ENCODE assay signal across 17 cellular contexts in the genomic region with DNA sequence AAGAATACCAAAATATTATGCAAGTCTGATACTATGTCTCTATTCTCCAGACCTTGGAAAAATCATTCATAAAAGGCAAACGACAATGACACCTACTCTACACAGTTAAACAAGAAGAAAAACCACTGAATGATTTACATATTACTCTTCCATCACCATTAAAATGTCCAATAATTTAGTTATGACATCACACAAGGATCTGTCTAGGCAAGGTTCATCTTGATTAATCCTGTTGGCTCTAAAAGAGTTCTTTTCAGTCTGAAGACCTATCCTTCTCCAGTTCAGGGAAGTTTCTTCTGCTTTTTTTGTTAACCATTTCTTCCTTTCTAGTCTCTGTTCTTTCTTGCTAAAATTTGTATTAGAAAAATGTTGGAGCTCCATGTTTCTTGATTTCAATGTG.
DNase-seq lines count a peak whose midpoint lies in the region; ATAC-seq and TF ChIP-seq lines count a peak whose summit lies in the region.
"Had no signal": no experiment of that assay in that cellular context is flagged by ENCODE, and none has a peak within 500 bp of the region (broad histone marks: within the 10 kb centered on the region; RNA-seq: fewer than 3 reads in every experiment).

No MANE protein-coding gene starts in this region.

- H3K4me3 ChIP-seq in coronary artery = no peak overlapping the region
- H3K4me3 ChIP-seq: GM23248 had no signal

- POLR2A ChIA-PET in CD4-positive, alpha-beta T cell (lab: Charles Lee) = interaction anchor here (1.7 kb wide), 1 partner anchor 61 kb away, joined by 5 read pairs; no protein-coding TSS in a partner anchor
- POLR2A ChIA-PET in HEK293T (lab: Yijun Ruan, JAX) = no interaction called here

- TF ChIP-seq CTCF in CD4-positive, alpha-beta T cell (IDR thresholded peaks at IDR 0.05) = no peak
- TF ChIP-seq CTCF in foreskin keratinocyte (conservative IDR thresholded peaks at IDR 0.05) = no peak
- TF ChIP-seq CTCF in coronary artery (IDR thresholded peaks at IDR 0.05) = no peak

- no peak for ATAC-seq in CD4-positive, alpha-beta T cell (ENCODE audit: poor library complexity)
- ATAC-seq in central memory CD8-positive, alpha-beta T cell (replicated peaks; ENCODE audit: extremely low read depth, poor library complexity, severe bottlenecking) = no peak
- ATAC-seq in foreskin keratinocyte (no peak), GM19395 (IDR thresholded peaks at IDR 0.05; ENCODE audit: unreplicated experiment) (no peak)
- ATAC-seq: CD8-positive, alpha-beta T cell; HCT116; HepG2 had no signal

- intact Hi-C loops in CD4-positive, alpha-beta T cell (cut with DNase I, micrococcal nuclease) = no loop called here

- no peak overlapping the region for H3K27ac ChIP-seq in CD4-positive, alpha-beta T cell (ENCODE audit: low read depth, low read length)
- no peak overlapping the region for H3K27ac ChIP-seq in foreskin keratinocyte
- H3K27ac ChIP-seq in coronary artery = no peak overlapping the region
- H3K27ac ChIP-seq: C4-2B, GM23248 had no signal

- peaks cover 27% of the 10 kb centered on the region for H3K9me3 Mint-ChIP-seq in CD4-positive, alpha-beta T cell
- H3K9me3 Mint-ChIP-seq in central memory CD8-positive, alpha-beta T cell = peaks cover 12% of the 10 kb centered on the region

- H3K27me3 ChIP-seq in CD4-positive, alpha-beta T cell (ENCODE audit: control insufficient read depth, insufficient read depth, low read length) = no peaks in the 10 kb centered on the region
- no peaks in the 10 kb centered on the region for H3K27me3 ChIP-seq in foreskin keratinocyte
- H3K27me3 ChIP-seq: BE2C had no signal

- H3K27me3 Mint-ChIP-seq in CD4-positive, alpha-beta T cell = no peaks in the 10 kb centered on the region
- no peaks in the 10 kb centered on the region for H3K27me3 Mint-ChIP-seq in central memory CD8-positive, alpha-beta T cell

- H3K9me3 ChIP-seq in CD4-positive, alpha-beta T cell (ENCODE audit: control insufficient read depth, low read length) = peaks cover 14% of the 10 kb centered on the region
- H3K9me3 ChIP-seq: BE2C had no signal

- H3K4me1 ChIP-seq in foreskin keratinocyte = peaks cover 5% of the 10 kb centered on the region
- H3K4me1 ChIP-seq: BE2C had no signal

- H3K4me3 Mint-ChIP-seq in CD4-positive, alpha-beta T cell = no peak overlapping the region
- H3K4me3 Mint-ChIP-seq in central memory CD8-positive, alpha-beta T cell = no peak overlapping the region
- H3K4me3 Mint-ChIP-seq: CD8-positive, alpha-beta T cell had no signal

- peaks cover 84% of the 10 kb centered on the region for H3K36me3 Mint-ChIP-seq in CD4-positive, alpha-beta T cell (ENCODE audit: low read depth)
- H3K36me3 Mint-ChIP-seq in central memory CD8-positive, alpha-beta T cell (ENCODE audit: insufficient read depth) = peaks cover 6% of the 10 kb centered on the region

- peaks cover 36% of the 10 kb centered on the region for H3K4me1 Mint-ChIP-seq in CD4-positive, alpha-beta T cell (ENCODE audit: low read depth)
- peaks cover 40% of the 10 kb centered on the region for H3K4me1 Mint-ChIP-seq in central memory CD8-positive, alpha-beta T cell

- CTCF ChIA-PET in CD4-positive, alpha-beta T cell (lab: Charles Lee) = no interaction called here
- CTCF ChIA-PET in HEK293T (lab: Yijun Ruan, JAX) = no interaction called here

- peak overlapping the region; percentile 37 for H3K27ac Mint-ChIP-seq in CD4-positive, alpha-beta T cell
- peak overlapping the region; percentile 5 for H3K27ac Mint-ChIP-seq in central memory CD8-positive, alpha-beta T cell (ENCODE audit: low read depth)
- H3K27ac Mint-ChIP-seq: CD8-positive, alpha-beta T cell had no signal

- DNase-seq in CD4-positive, alpha-beta T cell = no peak
- DNase-seq in HEK293T (ENCODE audit: extremely low spot score) = no peak
- no peak for DNase-seq in central memory CD8-positive, alpha-beta T cell (ENCODE audit: low spot score in 2 of 2)
- peak; percentile 36 to 65 for DNase-seq in foreskin keratinocyte
- DNase-seq in NOMO-1 treated with DMSO at 0.1 percent for 48 hours (lab: John Stamatoyannopoulos, UW; ENCODE audit: unreplicated experiment) = no peak
- no peak for DNase-seq in coronary artery (ENCODE audit: low spot score)
- DNase-seq: BE2C; CD8-positive, alpha-beta T cell; COR-L47; DMS153; DMS79 treated with DMSO at 0.1 percent for 48 hours; EL; GM23248 had no signal

TF ChIP-seq in HEK293T, 16 proteins besides CTCF, POLR2A, EP300 and RAD21:
- TF ChIP-seq HDGF (IDR thresholded peaks at IDR 0.05; ENCODE audit: borderline replicate concordance) = no peak
- TF ChIP-seq, protein P1, sequence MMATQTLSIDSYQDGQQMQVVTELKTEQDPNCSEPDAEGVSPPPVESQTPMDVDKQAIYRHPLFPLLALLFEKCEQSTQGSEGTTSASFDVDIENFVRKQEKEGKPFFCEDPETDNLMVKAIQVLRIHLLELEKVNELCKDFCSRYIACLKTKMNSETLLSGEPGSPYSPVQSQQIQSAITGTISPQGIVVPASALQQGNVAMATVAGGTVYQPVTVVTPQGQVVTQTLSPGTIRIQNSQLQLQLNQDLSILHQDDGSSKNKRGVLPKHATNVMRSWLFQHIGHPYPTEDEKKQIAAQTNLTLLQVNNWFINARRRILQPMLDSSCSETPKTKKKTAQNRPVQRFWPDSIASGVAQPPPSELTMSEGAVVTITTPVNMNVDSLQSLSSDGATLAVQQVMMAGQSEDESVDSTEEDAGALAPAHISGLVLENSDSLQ (IDR thresholded peaks at IDR 0.05) = 0 out of 2 replicates have a peak, but pooled peaks have one; percentile 28
- no peak for TF ChIP-seq NFRKB (IDR thresholded peaks at IDR 0.05)
- no peak for TF ChIP-seq SP1 (IDR thresholded peaks at IDR 0.05)
- no peak for TF ChIP-seq ZNF384 (IDR thresholded peaks at IDR 0.05)
- TF ChIP-seq ARNT (IDR thresholded peaks at IDR 0.05) = no peak

Comparison
In these comparisons a context has a peak if more than half of its experiments do, and no peak if none do; other contexts are left out.
1. DNase-seq: peak in foreskin keratinocyte (2 of 2); none in CD4-positive, alpha-beta T cell (0 of 10), HEK293T (single experiment), central memory CD8-positive, alpha-beta T cell (0 of 2), NOMO-1 treated with DMSO at 0.1 percent for 48 hours (single experiment) and coronary artery (single experiment).